ENCODE assay signal across 18 cellular contexts in the genomic region with DNA sequence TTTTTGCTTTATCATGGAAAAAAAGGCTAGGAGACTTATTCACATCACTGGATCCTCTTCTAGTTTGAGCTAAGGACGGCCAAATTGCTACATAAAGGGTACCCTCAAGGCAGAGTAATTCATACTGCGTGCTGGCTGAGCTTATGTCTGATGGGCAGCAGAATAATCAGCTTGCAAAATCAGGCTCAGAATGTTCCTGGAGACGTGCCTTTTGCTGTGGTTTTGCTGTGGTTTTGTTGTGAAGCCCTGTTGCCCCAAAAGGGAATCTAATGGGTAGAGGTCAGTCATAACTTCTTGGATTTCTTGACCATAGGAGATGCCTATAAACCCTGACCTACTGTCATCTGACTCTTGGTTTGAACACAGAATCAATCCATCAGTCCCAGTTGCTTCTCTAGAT.
DNase-seq lines count a peak whose midpoint lies in the region; TF ChIP-seq lines count a peak whose summit lies in the region.
"Had no signal": no experiment of that assay in that cellular context is flagged by ENCODE, and none has a peak within 500 bp of the region (broad histone marks: within the 10 kb centered on the region; RNA-seq: fewer than 3 reads in every experiment).

No MANE protein-coding gene starts in this region.

- H3K27me3 ChIP-seq in uterus: no peaks in the 10 kb centered on the region
- H3K27me3 ChIP-seq: BE2C had no signal

- TF ChIP-seq CTCF in astrocyte of the cerebellum (IDR thresholded peaks at IDR 0.05; ENCODE audit: low read depth, low read length, missing control alignments) (no peak), choroid plexus epithelial cell (conservative IDR thresholded peaks at IDR 0.05; ENCODE audit: low read depth, low read length) (no peak), uterus (IDR thresholded peaks at IDR 0.05) (no peak)

- H3K4me1 ChIP-seq in uterus: no peaks in the 10 kb centered on the region
- H3K4me1 ChIP-seq: BE2C had no signal

- H3K27ac ChIP-seq in uterus: no peak overlapping the region
- H3K27ac ChIP-seq: GM23248 had no signal

- H3K4me3 ChIP-seq in astrocyte of the cerebellum (ENCODE audit: low read depth, low read length): no peak overlapping the region
- no peak overlapping the region for H3K4me3 ChIP-seq in choroid plexus epithelial cell (ENCODE audit: low read depth, low read length)
- no peak overlapping the region for H3K4me3 ChIP-seq in uterus
- H3K4me3 ChIP-seq: GM23248 had no signal

- intact Hi-C loops in uterus (cut with DNase I; ENCODE audit: low total_unique reads): no loop called here

- H3K36me3 ChIP-seq in uterus: no peaks in the 10 kb centered on the region
- H3K36me3 ChIP-seq: BE2C had no signal

- in situ Hi-C loops in astrocyte of the cerebellum (cut with HindIII; ENCODE audit: low sequenced_read_pairs): loop anchor here (25.0 kb wide), 1 partner anchor 164 kb away; no protein-coding TSS in a partner anchor

- no peak for TF ChIP-seq POLR2A in uterus (IDR thresholded peaks at IDR 0.05)

- no peaks in the 10 kb centered on the region for H3K9me3 ChIP-seq in uterus
- H3K9me3 ChIP-seq: BE2C had no signal

- DNase-seq in astrocyte of the cerebellum (ENCODE audit: low read depth): peak; percentile 22
- DNase-seq in choroid plexus epithelial cell (ENCODE audit: low read depth): peak; percentile 2
- peak; percentile 40 for DNase-seq in renal cortical epithelial cell (ENCODE audit: low read depth)
- DNase-seq in NCI-H226: no peak
- no peak for DNase-seq in uterus
- no peak for DNase-seq in activated CD4-positive, alpha-beta T cell treated with anti-CD3 and anti-CD28 coated beads for 48 hours
- DNase-seq: ACHN; BE2C; C1 segment of cervical spinal cord; CD4-positive, CD25-positive, alpha-beta regulatory T cell; CD8-positive, alpha-beta memory T cell; COR-L47; DMS 273 treated with DMSO at 0.1 percent for 48 hours; DMS53; DND-41; EL; GM23248; HCEC 1CT had no signal

Comparison
In these comparisons a context has a peak if more than half of its experiments do, and no peak if none do; other contexts are left out.
1. DNase-seq: peak in astrocyte of the cerebellum (single experiment), choroid plexus epithelial cell (single experiment) and renal cortical epithelial cell (single experiment); none in NCI-H226 (single experiment), uterus (0 of 2) and activated CD4-positive, alpha-beta T cell treated with anti-CD3 and anti-CD28 coated beads for 48 hours (single experiment).